ENCODE assay signal across 1 cellular context in the genomic region with DNA sequence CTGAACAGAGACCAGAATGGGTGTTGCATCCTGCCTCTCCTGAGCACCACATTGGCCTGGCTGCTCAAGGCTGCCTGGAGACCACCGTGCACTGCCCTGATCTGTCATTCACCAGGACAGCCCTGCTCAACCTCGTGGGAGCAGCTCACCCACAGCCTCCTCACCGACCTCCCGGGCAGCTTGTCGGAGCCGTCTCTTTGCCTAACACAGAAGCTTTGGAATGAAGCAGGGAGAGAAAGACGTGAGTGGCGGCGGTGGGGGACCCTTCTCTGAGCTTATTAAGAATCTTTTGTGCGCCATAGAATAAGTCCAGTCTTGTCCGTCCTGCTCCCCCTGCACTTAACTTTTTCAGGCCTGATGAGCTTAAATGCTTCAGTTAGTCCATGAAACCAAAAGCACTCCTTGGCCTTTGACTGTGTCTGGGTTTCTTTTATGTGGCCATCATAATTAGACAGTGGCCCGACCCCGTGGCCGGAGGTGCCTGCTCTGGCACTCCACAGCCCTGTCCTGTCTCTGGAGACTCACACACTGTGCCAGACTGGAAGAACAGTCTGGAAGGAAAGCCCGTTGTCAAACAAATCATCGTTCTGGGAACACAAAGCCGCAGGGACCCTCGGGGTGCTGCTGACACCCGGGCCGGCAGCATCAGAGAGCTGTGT.
TF ChIP-seq lines count a peak whose summit lies in the region.

No MANE protein-coding gene starts in this region.

TF ChIP-seq in HepG2, 621 proteins besides CTCF, POLR2A, EP300 and RAD21 (continued from another document):
- TF ChIP-seq, protein P1, sequence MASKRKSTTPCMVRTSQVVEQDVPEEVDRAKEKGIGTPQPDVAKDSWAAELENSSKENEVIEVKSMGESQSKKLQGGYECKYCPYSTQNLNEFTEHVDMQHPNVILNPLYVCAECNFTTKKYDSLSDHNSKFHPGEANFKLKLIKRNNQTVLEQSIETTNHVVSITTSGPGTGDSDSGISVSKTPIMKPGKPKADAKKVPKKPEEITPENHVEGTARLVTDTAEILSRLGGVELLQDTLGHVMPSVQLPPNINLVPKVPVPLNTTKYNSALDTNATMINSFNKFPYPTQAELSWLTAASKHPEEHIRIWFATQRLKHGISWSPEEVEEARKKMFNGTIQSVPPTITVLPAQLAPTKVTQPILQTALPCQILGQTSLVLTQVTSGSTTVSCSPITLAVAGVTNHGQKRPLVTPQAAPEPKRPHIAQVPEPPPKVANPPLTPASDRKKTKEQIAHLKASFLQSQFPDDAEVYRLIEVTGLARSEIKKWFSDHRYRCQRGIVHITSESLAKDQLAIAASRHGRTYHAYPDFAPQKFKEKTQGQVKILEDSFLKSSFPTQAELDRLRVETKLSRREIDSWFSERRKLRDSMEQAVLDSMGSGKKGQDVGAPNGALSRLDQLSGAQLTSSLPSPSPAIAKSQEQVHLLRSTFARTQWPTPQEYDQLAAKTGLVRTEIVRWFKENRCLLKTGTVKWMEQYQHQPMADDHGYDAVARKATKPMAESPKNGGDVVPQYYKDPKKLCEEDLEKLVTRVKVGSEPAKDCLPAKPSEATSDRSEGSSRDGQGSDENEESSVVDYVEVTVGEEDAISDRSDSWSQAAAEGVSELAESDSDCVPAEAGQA (IDR thresholded peaks at IDR 0.05; ENCODE audit: low read depth), result no peak
- TF ChIP-seq, protein P1 (CRISPR knock-in tag; IDR thresholded peaks at IDR 0.05; ENCODE audit: borderline replicate concordance), result no peak
- no peak for TF ChIP-seq CEBPB (IDR thresholded peaks at IDR 0.05; ENCODE audit: borderline replicate concordance, low read depth, low read length)
